In genomic region chr13:112774829-112775565, GRCh38 we compare ENCODE assay signal across 27 cellular contexts.
"Had no signal": no experiment of that assay in that cellular context is flagged by ENCODE, and none has a peak within 500 bp of the region (broad histone marks: within the 10 kb centered on the region; RNA-seq: fewer than 3 reads in every experiment).

No MANE protein-coding gene starts in this region.

- H3K27me3 Mint-ChIP-seq: activated CD4-positive, alpha-beta T cell treated with anti-CD3 and anti-CD28 coated beads, Interleukin-2, amount 10 ng/mL, durations not matched to agents 7 days and 5 days; effector memory CD8-positive, alpha-beta T cell; T-helper 17 cell had no signal

- H3K9me3 ChIP-seq: breast epithelium, colonic mucosa, esophagus muscularis mucosa, gastroesophageal sphincter, heart left ventricle, prostate gland, right atrium auricular region, tibial nerve had no signal

- H3K4me3 Mint-ChIP-seq: activated CD4-positive, alpha-beta T cell treated with anti-CD3 and anti-CD28 coated beads, Interleukin-2, amount 10 ng/mL, durations not matched to agents 7 days and 5 days; activated naive CD4-positive, alpha-beta T cell treated with anti-CD3 and anti-CD28 coated beads for 36 hours; activated naive CD8-positive, alpha-beta T cell treated with anti-CD3 and anti-CD28 coated beads, Interleukin-2, amount 10 ng/mL, durations not matched to agents 7 days and 5 days; effector memory CD8-positive, alpha-beta T cell; mesothelial cell of epicardium; natural killer cell; T-helper 17 cell had no signal

- H3K27ac ChIP-seq: breast epithelium, colonic mucosa, esophagus muscularis mucosa, gastroesophageal sphincter, prostate gland, right atrium auricular region, SK-N-MC, tibial nerve, VCaP had no signal

- ATAC-seq: effector memory CD8-positive, alpha-beta T cell; gastroesophageal sphincter; T-helper 17 cell had no signal

- H3K36me3 Mint-ChIP-seq: activated naive CD8-positive, alpha-beta T cell treated with anti-CD3 and anti-CD28 coated beads, Interleukin-2, amount 10 ng/mL, durations not matched to agents 7 days and 5 days; mesothelial cell of epicardium; natural killer cell had no signal

- DNase-seq: activated CD4-positive, alpha-beta T cell treated with anti-CD3 and anti-CD28 coated beads, Interleukin-2, amount 10 ng/mL, durations not matched to agents 7 days and 5 days; activated CD4-positive, CD25-positive, alpha-beta regulatory T cell treated with anti-CD3 and anti-CD28 coated beads, Interleukin-2, amount 50 U/mL, for 72 hours; activated naive CD4-positive, alpha-beta T cell treated with anti-CD3 and anti-CD28 coated beads for 36 hours; activated naive CD8-positive, alpha-beta T cell treated with anti-CD3 and anti-CD28 coated beads, Interleukin-2, amount 10 ng/mL, durations not matched to agents 7 days and 5 days; activated T-cell treated with anti-CD3 and anti-CD28 coated beads, Interleukin-2, amount 50 U/mL, for 1 hour; amniotic stem cell; colonic mucosa; effector memory CD8-positive, alpha-beta T cell; heart left ventricle; natural killer cell; stimulated activated CD4-positive, alpha-beta T cell treated with anti-CD3 and anti-CD28 coated beads, Interleukin-4, amount 100 ng/mL, for 24 hours; stimulated activated naive CD4-positive, alpha-beta T cell treated with Interleukin-2 at 50 U/mL for 16 hours; substantia nigra; SW 1271; T-helper 17 cell had no signal

- H3K9me3 Mint-ChIP-seq: activated CD4-positive, alpha-beta T cell treated with anti-CD3 and anti-CD28 coated beads, Interleukin-2, amount 10 ng/mL, durations not matched to agents 7 days and 5 days; activated naive CD4-positive, alpha-beta T cell treated with anti-CD3 and anti-CD28 coated beads for 36 hours; activated naive CD8-positive, alpha-beta T cell treated with anti-CD3 and anti-CD28 coated beads, Interleukin-2, amount 10 ng/mL, durations not matched to agents 7 days and 5 days; effector memory CD8-positive, alpha-beta T cell; mesothelial cell of epicardium; natural killer cell had no signal

- FAIRE-seq: keratinocyte, urothelium cell line had no signal

- H3K4me1 ChIP-seq: breast epithelium, prostate gland, tibial nerve had no signal

- H3K36me3 ChIP-seq: breast epithelium, colonic mucosa, gastroesophageal sphincter, heart left ventricle, prostate gland, right atrium auricular region had no signal

- H3K27ac Mint-ChIP-seq: activated CD4-positive, alpha-beta T cell treated with anti-CD3 and anti-CD28 coated beads, Interleukin-2, amount 10 ng/mL, durations not matched to agents 7 days and 5 days; activated naive CD4-positive, alpha-beta T cell treated with anti-CD3 and anti-CD28 coated beads for 36 hours; activated naive CD8-positive, alpha-beta T cell treated with anti-CD3 and anti-CD28 coated beads, Interleukin-2, amount 10 ng/mL, durations not matched to agents 7 days and 5 days; effector memory CD8-positive, alpha-beta T cell; mesothelial cell of epicardium; natural killer cell; T-helper 17 cell had no signal

- H3K4me1 Mint-ChIP-seq: activated CD4-positive, alpha-beta T cell treated with anti-CD3 and anti-CD28 coated beads, Interleukin-2, amount 10 ng/mL, durations not matched to agents 7 days and 5 days had no signal

- H3K4me3 ChIP-seq: colonic mucosa, esophagus muscularis mucosa, gastroesophageal sphincter, heart left ventricle, prostate gland, right atrium auricular region, SK-N-MC, tibial nerve had no signal

- H3K27me3 ChIP-seq: breast epithelium, dorsolateral prefrontal cortex, esophagus muscularis mucosa, gastroesophageal sphincter, heart left ventricle, right atrium auricular region, tibial nerve had no signal
